In genomic region chr11:66333896-66334604, GRCh38 we compare ENCODE assay signal across 1 cellular context.
TF ChIP-seq lines count a peak whose summit lies in the region.

No MANE protein-coding gene starts in this region.

TF ChIP-seq in GM23338, 12 proteins besides CTCF, POLR2A, EP300 and RAD21 (continued from another document):
- TF ChIP-seq REST (IDR thresholded peaks at IDR 0.05; ENCODE audit: unreplicated experiment): no peak
- no peak for TF ChIP-seq EZH2 (IDR thresholded peaks at IDR 0.05; ENCODE audit: low read depth, unreplicated experiment)
- TF ChIP-seq POLR2AphosphoS5 (IDR thresholded peaks at IDR 0.05; ENCODE audit: low read depth): no peak
TF ChIP-seq in GM23338: peak in this region for 0.
